10 cellular contexts compared by ENCODE assay signal in genomic region chr1:229199892-229200291, GRCh38.
DNase-seq lines count a peak whose midpoint lies in the region; ATAC-seq and TF ChIP-seq lines count a peak whose summit lies in the region.
"Had no signal": no experiment of that assay in that cellular context is flagged by ENCODE, and none has a peak within 500 bp of the region (broad histone marks: within the 10 kb centered on the region; RNA-seq: fewer than 3 reads in every experiment).

No MANE protein-coding gene starts in this region.

- H3K9me2 ChIP-seq in HCT116 (ENCODE audit: insufficient read depth) (no peaks in the 10 kb centered on the region), SU-DHL-6 (replicated peaks; ENCODE audit: insufficient read depth, low read length) (no peaks in the 10 kb centered on the region)

- peak; percentile 23 for DNase-seq in GM06990 (ENCODE audit: extremely low read depth, insufficient read length)
- no peak for DNase-seq in HCT116 (ENCODE audit: low read depth, low spot score)
- peak; percentile 72 for DNase-seq in mesenchymal stem cell
- no peak for DNase-seq in dermis blood vessel endothelial cell
- DNase-seq in HAP-1 (ENCODE audit: low spot score in 2 of 2) = no peak
- no peak for DNase-seq in stimulated activated CD4-positive, alpha-beta T cell treated with anti-CD3 and anti-CD28 coated beads, Interleukin-4, amount 100 ng/mL, for 24 hours
- DNase-seq: stimulated activated naive CD4-positive, alpha-beta T cell treated with Interleukin-2 at 50 U/mL for 16 hours had no signal

- H3K4me1 ChIP-seq in HCT116 (ENCODE audit: control insufficient read depth in 1 of 2, insufficient read depth in 2 of 2, low read length in 2 of 2) (peaks cover 15% of the 10 kb centered on the region in 2 experiments; a peak in 3 of 4 replicates), mesenchymal stem cell (ENCODE audit: control insufficient read depth, insufficient read depth, low read depth, low read length) (peaks cover 5% of the 10 kb centered on the region), HAP-1 (no peaks in the 10 kb centered on the region)

- H4K20me1 ChIP-seq in HCT116 (ENCODE audit: insufficient read depth) (no peaks in the 10 kb centered on the region), SU-DHL-6 (ENCODE audit: low read depth, low read length) (no peaks in the 10 kb centered on the region)

- no TSS peak for BruUV-seq in HCT116 (replicated peaks; lab: Mats Ljungman, UMichigan)

- TF ChIP-seq POLR2A in HCT116 (IDR thresholded peaks at IDR 0.05; ENCODE audit: borderline replicate concordance, extremely low read depth, insufficient read depth, insufficient read length) = no peak

- peak overlapping the region; percentile 13 to 52 for H3K18ac ChIP-seq in mesenchymal stem cell (ENCODE audit: low read depth in 1 of 2, low read length in 2 of 2)

- POLR2A ChIA-PET in HCT116 (lab: Charles Lee) = no interaction called here

- H3K79me1 ChIP-seq in mesenchymal stem cell (replicated peaks; ENCODE audit: low read length, poor library complexity, severe bottlenecking) = no peaks in the 10 kb centered on the region

- H3K23ac ChIP-seq in mesenchymal stem cell (ENCODE audit: low read length in 2 of 2) = no peak overlapping the region

- H4K8ac ChIP-seq in mesenchymal stem cell (ENCODE audit: low read length) = peak overlapping the region; percentile 69

- H3K9me3 ChIP-seq in HCT116 (ENCODE audit: control insufficient read depth in 1 of 2, insufficient read depth in 1 of 2, low read depth in 1 of 2, low read length in 2 of 2) = no peaks in the 10 kb centered on the region
- no peaks in the 10 kb centered on the region for H3K9me3 ChIP-seq in SU-DHL-6 (ENCODE audit: insufficient read depth, low read length)
- H3K9me3 ChIP-seq in mesenchymal stem cell (ENCODE audit: control insufficient read depth, low read length) = no peaks in the 10 kb centered on the region
- no peaks in the 10 kb centered on the region for H3K9me3 ChIP-seq in HAP-1

- in situ Hi-C loops in HAP-1 (cut with MboI; ENCODE audit: low sequenced_read_pairs) = no loop called here

- TF ChIP-seq CTCF in GM06990 (IDR thresholded peaks at IDR 0.05; ENCODE audit: insufficient read depth, low read length, poor library complexity, severe bottlenecking) = no peak
- TF ChIP-seq CTCF in HCT116 (IDR thresholded peaks at IDR 0.05 in 2 of 3, conservative IDR thresholded peaks at IDR 0.05 in 1 of 3; ENCODE audit: borderline replicate concordance in 1 of 3, insufficient read depth in 1 of 3, low read depth in 2 of 3, low read length in 2 of 3) = no peak
- TF ChIP-seq CTCF in SU-DHL-6 (IDR thresholded peaks at IDR 0.05; ENCODE audit: insufficient read depth, low read length, poor library complexity, severe bottlenecking) = no peak

- CTCF ChIA-PET in HCT116 (lab: Charles Lee) = no interaction called here

- H3K14ac ChIP-seq in mesenchymal stem cell (ENCODE audit: low read length in 2 of 2) = no peak overlapping the region

- H3K4me3 ChIP-seq in GM06990 (replicated peaks; ENCODE audit: low read depth, low read length) (no peak overlapping the region; the same call in 1 of the 2 replicates), HCT116 (replicated peaks in 1 of 2; ENCODE audit: low read depth in 1 of 2, low read length in 2 of 2) (no peak overlapping the region), SU-DHL-6 (ENCODE audit: insufficient read depth, low read length, poor library complexity, severe bottlenecking) (no peak overlapping the region), mesenchymal stem cell (ENCODE audit: insufficient read depth in 1 of 2, low read depth in 1 of 2, low read length in 2 of 2) (peak overlapping the region in 1 of 2 experiments; percentile 19), HAP-1 (no peak overlapping the region)

- no peak for TF ChIP-seq RAD21 in HCT116 (IDR thresholded peaks at IDR 0.05; ENCODE audit: low read depth)

- RAD21 ChIA-PET in HCT116 (lab: Charles Lee; ENCODE audit: low non-redundant PET in 1 of 2, low total read pairs in 2 of 2, uncharacterized antibody in 2 of 2, unreplicated experiment in 2 of 2) = no interaction called here

- no peaks in the 10 kb centered on the region for H3K27me3 ChIP-seq in GM06990 (replicated peaks; ENCODE audit: control insufficient read depth, insufficient read depth, low read length)
- H3K27me3 ChIP-seq in HCT116 (ENCODE audit: insufficient read depth, low read length) = no peaks in the 10 kb centered on the region
- H3K27me3 ChIP-seq in SU-DHL-6 (ENCODE audit: low read length) = no peaks in the 10 kb centered on the region
- H3K27me3 ChIP-seq in mesenchymal stem cell (ENCODE audit: control insufficient read depth in 1 of 2, insufficient read depth in 1 of 2, low read length in 2 of 2) = peaks cover 0 to 16% of the 10 kb centered on the region in 2 experiments
- no peaks in the 10 kb centered on the region for H3K27me3 ChIP-seq in HAP-1 (ENCODE audit: low read depth)

- peak overlapping the region; percentile 43; the same call in 1 of the 2 replicates for H3K4me2 ChIP-seq in HCT116 (ENCODE audit: low read length)
- peak overlapping the region; percentile 13 for H3K4me2 ChIP-seq in SU-DHL-6 (ENCODE audit: low read depth, low read length, poor library complexity, severe bottlenecking)
- H3K4me2 ChIP-seq in mesenchymal stem cell (ENCODE audit: low read length, poor library complexity, severe bottlenecking) = no peak overlapping the region

- no peak overlapping the region for H2BK15ac ChIP-seq in mesenchymal stem cell (ENCODE audit: low read depth, poor library complexity, severe bottlenecking)

- peak overlapping the region; percentile 15 for H2BK120ac ChIP-seq in mesenchymal stem cell (ENCODE audit: low read depth, low read length)

- no peak overlapping the region for H2BK12ac ChIP-seq in mesenchymal stem cell (ENCODE audit: low read length in 2 of 2)

- peak overlapping the region; percentile 59 for H2AFZ ChIP-seq in HCT116 (ENCODE audit: low read depth, low read length, poor library complexity, severe bottlenecking)
- peak overlapping the region; percentile 71 for H2AFZ ChIP-seq in SU-DHL-6 (ENCODE audit: low read depth, low read length, severe bottlenecking)
- H2AFZ ChIP-seq in mesenchymal stem cell (ENCODE audit: low read depth, low read length) = no peak overlapping the region

- H3K9ac ChIP-seq in HCT116 (ENCODE audit: low read length) (no peak overlapping the region), SU-DHL-6 (ENCODE audit: low read length) (no peak overlapping the region), mesenchymal stem cell (ENCODE audit: low read length) (no peak overlapping the region)

- H3K79me2 ChIP-seq in HCT116 (ENCODE audit: insufficient read depth, low read length) = no peaks in the 10 kb centered on the region
- H3K79me2 ChIP-seq in SU-DHL-6 (ENCODE audit: insufficient read depth, low read length) = no peaks in the 10 kb centered on the region

- H3K4ac ChIP-seq in mesenchymal stem cell (ENCODE audit: low read depth in 1 of 2, low read length in 2 of 2) = no peak overlapping the region

- intact Hi-C loops in HCT116 (cut with micrococcal nuclease) = no loop called here

- H2AK5ac ChIP-seq in mesenchymal stem cell (ENCODE audit: low read length, severe bottlenecking) = no peak overlapping the region

- peak; percentile 58; the same call in 1 of the 2 replicates for ATAC-seq in HCT116
- ATAC-seq in HG03432 (IDR thresholded peaks at IDR 0.05; ENCODE audit: unreplicated experiment) = no peak

- H2BK5ac ChIP-seq in mesenchymal stem cell (ENCODE audit: low read depth, low read length, poor library complexity, severe bottlenecking) = no peak overlapping the region

- no peaks in the 10 kb centered on the region for H3F3A ChIP-seq in SU-DHL-6 (ENCODE audit: insufficient read depth)

- H4K91ac ChIP-seq in mesenchymal stem cell (ENCODE audit: low read length) = no peak overlapping the region

- H3K36me3 ChIP-seq in GM06990 (ENCODE audit: control insufficient read depth, insufficient read depth, low read length) (no peaks in the 10 kb centered on the region), HCT116 (ENCODE audit: control insufficient read depth in 1 of 2, insufficient read depth in 2 of 2, low read length in 2 of 2) (no peaks in the 10 kb centered on the region), SU-DHL-6 (ENCODE audit: low read length) (no peaks in the 10 kb centered on the region), mesenchymal stem cell (ENCODE audit: control insufficient read depth in 1 of 2, insufficient read depth in 2 of 2, low read depth in 1 of 2, low read length in 2 of 2) (no peaks in the 10 kb centered on the region), HAP-1 (replicated peaks) (no peaks in the 10 kb centered on the region)

- H3K27ac ChIP-seq in HCT116 (ENCODE audit: low read depth, low read length) = no peak overlapping the region; the same call in 1 of the 2 replicates
- no peak overlapping the region for H3K27ac ChIP-seq in SU-DHL-6 (ENCODE audit: low read depth, low read length)
- no peak overlapping the region for H3K27ac ChIP-seq in mesenchymal stem cell (ENCODE audit: low read length, poor library complexity, severe bottlenecking)
- H3K27ac ChIP-seq: VCaP had no signal

- 8% methylated on average over 8 of the region's 8 CpGs for WGBS in mesenchymal stem cell

TF ChIP-seq in HCT116, 20 proteins besides CTCF, POLR2A, EP300 and RAD21:
- no peak for TF ChIP-seq SP1 (IDR thresholded peaks at IDR 0.05; ENCODE audit: low read depth)
TF ChIP-seq in HCT116: peak in this region for 0.

Comparison
In these comparisons a context has a peak if more than half of its experiments do, and no peak if none do; other contexts are left out.
1. DNase-seq: peak in GM06990 (single experiment) and mesenchymal stem cell (single experiment); none in HCT116 (single experiment), dermis blood vessel endothelial cell (single experiment), HAP-1 (0 of 2) and stimulated activated CD4-positive, alpha-beta T cell treated with anti-CD3 and anti-CD28 coated beads, Interleukin-4, amount 100 ng/mL, for 24 hours (single experiment).